10 cellular contexts compared by ENCODE assay signal in genomic region chr5:73673161-73673591, GRCh38. TPM values are rescaled to one million over a fixed set of nuclear protein-coding genes. Genes with fewer than 3 reads are reported as not detected.
A peak's percentile ranks its signal among the peaks of the same experiment; 100 is the strongest.
DNase-seq lines count a peak whose midpoint lies in the region; ATAC-seq and TF ChIP-seq lines count a peak whose summit lies in the region.
"Had no signal": no experiment of that assay in that cellular context is flagged by ENCODE, and none has a peak within 500 bp of the region (broad histone marks: within the 10 kb centered on the region; RNA-seq: fewer than 3 reads in every experiment).

No MANE protein-coding gene starts in this region.

- no peaks in the 10 kb centered on the region for H3K36me3 ChIP-seq in mesendoderm (ENCODE audit: control insufficient read depth, insufficient read depth, low read length)

- no peak overlapping the region for H3K4ac ChIP-seq in mesendoderm (ENCODE audit: low read depth, low read length)

- H2AK5ac ChIP-seq in mesendoderm (ENCODE audit: low read length) = no peak overlapping the region

- H3K79me1 ChIP-seq in mesendoderm (ENCODE audit: low read length) = no peaks in the 10 kb centered on the region

- H3K23ac ChIP-seq in mesendoderm (ENCODE audit: low read length) = no peak overlapping the region

- peak; percentile 33; the same call in 1 of the 2 replicates for TF ChIP-seq CTCF in AG10803 (conservative IDR thresholded peaks at IDR 0.05; ENCODE audit: low read length)

- no peak overlapping the region for H2BK120ac ChIP-seq in mesendoderm (ENCODE audit: low read depth, low read length)

- H2BK15ac ChIP-seq in mesendoderm (replicated peaks; ENCODE audit: low read depth) = no peak overlapping the region

- no peaks in the 10 kb centered on the region for H3K79me2 ChIP-seq in mesendoderm (ENCODE audit: control insufficient read depth, insufficient read depth, low read length)

- H2BK5ac ChIP-seq in mesendoderm (ENCODE audit: low read length) = no peak overlapping the region

- H3K9ac ChIP-seq in mesendoderm (ENCODE audit: low read length) = no peak overlapping the region

- no peak overlapping the region for H4K5ac ChIP-seq in mesendoderm (ENCODE audit: low read length)

- H3K27ac ChIP-seq in mesendoderm (ENCODE audit: low read depth, low read length) = no peak overlapping the region

- no peak for ATAC-seq in HG02642 (IDR thresholded peaks at IDR 0.05; ENCODE audit: poor library complexity, unreplicated experiment)
- no peak for ATAC-seq in GM18867 (IDR thresholded peaks at IDR 0.05; ENCODE audit: unreplicated experiment)

- no peak overlapping the region for H4K8ac ChIP-seq in mesendoderm (ENCODE audit: low read depth, low read length)

- no peaks in the 10 kb centered on the region for H3K27me3 ChIP-seq in mesendoderm (ENCODE audit: insufficient read depth, low read length, poor library complexity)

- no peaks in the 10 kb centered on the region for H3K4me1 ChIP-seq in mesendoderm (ENCODE audit: control insufficient read depth, low read depth, low read length)

- H3K4me3 ChIP-seq in AG10803 (ENCODE audit: low read length) (no peak overlapping the region), mesendoderm (ENCODE audit: low read length) (no peak overlapping the region)

- DNase-seq in AG10803 (ENCODE audit: low read depth) (peak; percentile 85), MV-4-11 (lab: John Stamatoyannopoulos, UW) (peak; percentile 57), dermis blood vessel endothelial cell (peak; percentile 85), mesendoderm (peak; percentile 22), cortex of kidney (lab: John Stamatoyannopoulos, UW) (no peak), SIG-M5 (lab: John Stamatoyannopoulos, UW) (no peak)
- DNase-seq: DND-41; effector CD8-positive, alpha-beta T cell had no signal

- no peak overlapping the region for H3K4me2 ChIP-seq in mesendoderm (ENCODE audit: low read length)

- H3K18ac ChIP-seq in mesendoderm (ENCODE audit: low read length) = no peak overlapping the region

- H3K56ac ChIP-seq in mesendoderm (ENCODE audit: low read length) = no peak overlapping the region

RNA-seq across cellular contexts. Expression of gene ARHGEF28, which starts 47.2 kb away (rescaled TPM):
- total RNA-seq in dermis blood vessel endothelial cell = 115 and 151 TPM in 2 replicates
- 0.06 TPM for polyA plus RNA-seq in mesendoderm (2013, experiment 1 of 2)
- 0.04 TPM for polyA plus RNA-seq in mesendoderm (2013, experiment 2 of 2)

Comparison
In these comparisons a context has a peak if more than half of its experiments do, and no peak if none do; other contexts are left out.
1. DNase-seq: peak in AG10803 (single experiment), MV-4-11 (single experiment), dermis blood vessel endothelial cell (single experiment) and mesendoderm (single experiment); none in cortex of kidney (single experiment) and SIG-M5 (single experiment).